ENCODE assay signal across 15 cellular contexts in the genomic region with DNA sequence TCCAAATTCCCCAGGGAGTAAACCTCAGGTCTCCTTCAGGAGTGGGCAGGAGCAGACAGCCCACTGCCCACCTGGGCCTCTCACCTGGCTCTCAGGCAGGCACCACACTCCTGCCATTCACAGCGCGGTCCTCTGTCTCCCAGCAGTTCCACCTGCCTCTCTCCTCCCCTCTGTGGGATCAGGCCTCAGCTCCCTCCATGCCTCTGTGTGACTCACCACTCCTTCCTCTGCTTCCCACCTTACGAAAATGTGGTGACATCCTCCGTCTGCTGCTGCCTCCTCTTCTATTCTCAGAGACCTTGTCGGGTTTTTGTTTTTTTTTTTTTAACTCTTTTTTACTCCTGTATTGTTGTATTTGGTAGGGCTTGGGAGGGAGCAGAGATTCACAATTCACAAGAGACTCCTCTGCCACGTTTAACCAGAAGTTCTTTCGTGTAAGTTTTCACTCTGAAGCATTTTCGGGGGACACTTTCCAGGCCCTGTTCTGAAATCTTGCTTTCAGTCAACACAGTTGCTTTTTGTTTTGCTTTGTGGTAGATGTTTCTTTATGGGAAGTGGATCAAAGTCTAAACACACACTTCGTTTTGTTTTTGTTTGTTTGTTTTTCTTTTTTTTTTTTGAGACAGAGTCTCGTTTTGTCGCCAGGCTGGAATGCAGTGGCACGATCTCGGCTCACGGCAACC. TPM values are rescaled to one million over a fixed set of nuclear protein-coding genes. Genes with fewer than 3 reads are reported as not detected.
DNase-seq lines count a peak whose midpoint lies in the region; ATAC-seq and TF ChIP-seq lines count a peak whose summit lies in the region.
"Had no signal": no experiment of that assay in that cellular context is flagged by ENCODE, and none has a peak within 500 bp of the region (broad histone marks: within the 10 kb centered on the region; RNA-seq: fewer than 3 reads in every experiment).

No MANE protein-coding gene starts in this region.

- peak overlapping the region; percentile 0 for H3K27ac Mint-ChIP-seq in activated naive CD8-positive, alpha-beta T cell treated with anti-CD3 and anti-CD28 coated beads for 36 hours

- H3K36me3 Mint-ChIP-seq in activated naive CD8-positive, alpha-beta T cell treated with anti-CD3 and anti-CD28 coated beads for 36 hours: no peaks in the 10 kb centered on the region
- H3K36me3 Mint-ChIP-seq: CD4-positive, alpha-beta memory T cell; naive thymus-derived CD4-positive, alpha-beta T cell had no signal

- H3K27ac ChIP-seq in HEK293 (ENCODE audit: extremely low read depth, low read depth, low read length) (no peak overlapping the region), hepatocyte (no peak overlapping the region)
- H3K27ac ChIP-seq: colonic mucosa, gastroesophageal sphincter had no signal

- H3K4me3 Mint-ChIP-seq in activated naive CD8-positive, alpha-beta T cell treated with anti-CD3 and anti-CD28 coated beads for 36 hours: no peak overlapping the region
- H3K4me3 Mint-ChIP-seq: CD4-positive, alpha-beta memory T cell; naive thymus-derived CD4-positive, alpha-beta T cell had no signal

- TF ChIP-seq CTCF in HEK293 (tag by site-specific recombination; IDR thresholded peaks at IDR 0.05) (no peak), hepatocyte (IDR thresholded peaks at IDR 0.05; ENCODE audit: poor library complexity) (no peak)

- DNase-seq in EL: peak; percentile 41
- DNase-seq in activated naive CD8-positive, alpha-beta T cell treated with anti-CD3 and anti-CD28 coated beads for 36 hours: no peak
- DNase-seq in left lobe of liver (ENCODE audit: low spot score): no peak
- DNase-seq in hepatocyte (ENCODE audit: low spot score): no peak
- DNase-seq in NCI-H187 treated with DMSO at 0.1 percent for 48 hours (lab: John Stamatoyannopoulos, UW): no peak
- no peak for DNase-seq in H4 (ENCODE audit: low spot score)
- DNase-seq: activated effector memory CD4-positive, alpha-beta T cell treated with Interleukin-2 at 50 U/mL for 16 hours; CD4-positive, alpha-beta memory T cell; colonic mucosa; left colon; naive thymus-derived CD4-positive, alpha-beta T cell; WERI-Rb-1 had no signal

- no peaks in the 10 kb centered on the region for H4K20me1 ChIP-seq in hepatocyte (ENCODE audit: insufficient read depth, poor library complexity, severe bottlenecking)

- H3K4me3 ChIP-seq in HEK293 (ENCODE audit: low read depth, low read length) (no peak overlapping the region), hepatocyte (no peak overlapping the region)
- H3K4me3 ChIP-seq: colonic mucosa, gastroesophageal sphincter had no signal

- no peaks in the 10 kb centered on the region for H3K9me2 ChIP-seq in hepatocyte (replicated peaks; ENCODE audit: insufficient read depth)

- WGBS in hepatocyte (ENCODE audit: low lambda C conversion rate, missing lambda C conversion rate): 78% methylated on average over 13 of the region's 14 CpGs

- no peaks in the 10 kb centered on the region for H3K9me3 Mint-ChIP-seq in activated naive CD8-positive, alpha-beta T cell treated with anti-CD3 and anti-CD28 coated beads for 36 hours
- H3K9me3 Mint-ChIP-seq: CD4-positive, alpha-beta memory T cell; naive thymus-derived CD4-positive, alpha-beta T cell had no signal

- H3K9me3 ChIP-seq in HEK293 (ENCODE audit: control insufficient read depth, insufficient read depth, low read depth, low read length) (no peaks in the 10 kb centered on the region), hepatocyte (ENCODE audit: low read depth) (no peaks in the 10 kb centered on the region)
- H3K9me3 ChIP-seq: colonic mucosa, gastroesophageal sphincter had no signal

- peak; percentile 36 for ATAC-seq in left lobe of liver
- ATAC-seq: gastroesophageal sphincter; left colon; naive thymus-derived CD4-positive, alpha-beta T cell; sciatic nerve had no signal

- no peak overlapping the region for H3K4me2 ChIP-seq in hepatocyte

- CTCF ChIA-PET in HEK293 (lab: Yijun Ruan, JAX): interaction anchor here (0.6 to 0.7 kb wide), 2 partner anchors 16 to 227 kb away, joined by 3 to 4 read pairs; no protein-coding TSS in a partner anchor

- H3K27me3 Mint-ChIP-seq in activated naive CD8-positive, alpha-beta T cell treated with anti-CD3 and anti-CD28 coated beads for 36 hours: no peaks in the 10 kb centered on the region
- H3K27me3 Mint-ChIP-seq: CD4-positive, alpha-beta memory T cell had no signal

- H2AFZ ChIP-seq in hepatocyte: no peak overlapping the region

- H3K4me1 ChIP-seq in HEK293 (ENCODE audit: control insufficient read depth, insufficient read depth, low read length) (no peaks in the 10 kb centered on the region), hepatocyte (ENCODE audit: insufficient read depth) (peaks cover 24% of the 10 kb centered on the region)

- POLR2A ChIA-PET in HEK293 (lab: Yijun Ruan, JAX): no interaction called here

- no peaks in the 10 kb centered on the region for H3K79me2 ChIP-seq in hepatocyte

- H3K27me3 ChIP-seq in hepatocyte: no peaks in the 10 kb centered on the region
- H3K27me3 ChIP-seq: colonic mucosa, gastroesophageal sphincter had no signal

- no peaks in the 10 kb centered on the region for H3K36me3 ChIP-seq in HEK293 (ENCODE audit: control insufficient read depth in 2 of 2, insufficient read depth in 1 of 2, low read length in 2 of 2)
- no peaks in the 10 kb centered on the region for H3K36me3 ChIP-seq in hepatocyte (replicated peaks; ENCODE audit: insufficient read depth, low read depth)
- H3K36me3 ChIP-seq: colonic mucosa, gastroesophageal sphincter, WERI-Rb-1 had no signal

- H3K4me1 Mint-ChIP-seq in activated naive CD8-positive, alpha-beta T cell treated with anti-CD3 and anti-CD28 coated beads for 36 hours: peaks cover 31% of the 10 kb centered on the region

TF ChIP-seq in HEK293, 187 proteins besides CTCF, POLR2A, EP300 and RAD21 (continues in another document):
- peak; percentile 74 for TF ChIP-seq ZNF341 (tag by site-specific recombination; IDR thresholded peaks at IDR 0.05; ENCODE audit: low read depth)
- TF ChIP-seq ZNF10 (tag by site-specific recombination; IDR thresholded peaks at IDR 0.05): no peak
- TF ChIP-seq ZNF629 (tag by site-specific recombination; IDR thresholded peaks at IDR 0.05): no peak
- TF ChIP-seq ZNF768 (tag by site-specific recombination; IDR thresholded peaks at IDR 0.05): no peak
- TF ChIP-seq ZNF423 (tag by site-specific recombination; IDR thresholded peaks at IDR 0.05): no peak
- TF ChIP-seq ZFHX2 (tag by site-specific recombination; conservative IDR thresholded peaks at IDR 0.05): no peak
- TF ChIP-seq ZNF214 (tag by site-specific recombination; IDR thresholded peaks at IDR 0.05; ENCODE audit: borderline replicate concordance): no peak
- no peak for TF ChIP-seq KLF10 (tag by site-specific recombination; IDR thresholded peaks at IDR 0.05)
- TF ChIP-seq, protein P1, sequence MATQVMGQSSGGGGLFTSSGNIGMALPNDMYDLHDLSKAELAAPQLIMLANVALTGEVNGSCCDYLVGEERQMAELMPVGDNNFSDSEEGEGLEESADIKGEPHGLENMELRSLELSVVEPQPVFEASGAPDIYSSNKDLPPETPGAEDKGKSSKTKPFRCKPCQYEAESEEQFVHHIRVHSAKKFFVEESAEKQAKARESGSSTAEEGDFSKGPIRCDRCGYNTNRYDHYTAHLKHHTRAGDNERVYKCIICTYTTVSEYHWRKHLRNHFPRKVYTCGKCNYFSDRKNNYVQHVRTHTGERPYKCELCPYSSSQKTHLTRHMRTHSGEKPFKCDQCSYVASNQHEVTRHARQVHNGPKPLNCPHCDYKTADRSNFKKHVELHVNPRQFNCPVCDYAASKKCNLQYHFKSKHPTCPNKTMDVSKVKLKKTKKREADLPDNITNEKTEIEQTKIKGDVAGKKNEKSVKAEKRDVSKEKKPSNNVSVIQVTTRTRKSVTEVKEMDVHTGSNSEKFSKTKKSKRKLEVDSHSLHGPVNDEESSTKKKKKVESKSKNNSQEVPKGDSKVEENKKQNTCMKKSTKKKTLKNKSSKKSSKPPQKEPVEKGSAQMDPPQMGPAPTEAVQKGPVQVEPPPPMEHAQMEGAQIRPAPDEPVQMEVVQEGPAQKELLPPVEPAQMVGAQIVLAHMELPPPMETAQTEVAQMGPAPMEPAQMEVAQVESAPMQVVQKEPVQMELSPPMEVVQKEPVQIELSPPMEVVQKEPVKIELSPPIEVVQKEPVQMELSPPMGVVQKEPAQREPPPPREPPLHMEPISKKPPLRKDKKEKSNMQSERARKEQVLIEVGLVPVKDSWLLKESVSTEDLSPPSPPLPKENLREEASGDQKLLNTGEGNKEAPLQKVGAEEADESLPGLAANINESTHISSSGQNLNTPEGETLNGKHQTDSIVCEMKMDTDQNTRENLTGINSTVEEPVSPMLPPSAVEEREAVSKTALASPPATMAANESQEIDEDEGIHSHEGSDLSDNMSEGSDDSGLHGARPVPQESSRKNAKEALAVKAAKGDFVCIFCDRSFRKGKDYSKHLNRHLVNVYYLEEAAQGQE (tag by site-specific recombination; IDR thresholded peaks at IDR 0.05): no peak
- no peak for TF ChIP-seq KLF16 (tag by site-specific recombination; IDR thresholded peaks at IDR 0.05)
- TF ChIP-seq ZNF514 (tag by site-specific recombination; IDR thresholded peaks at IDR 0.05): no peak
- TF ChIP-seq, protein P2, sequence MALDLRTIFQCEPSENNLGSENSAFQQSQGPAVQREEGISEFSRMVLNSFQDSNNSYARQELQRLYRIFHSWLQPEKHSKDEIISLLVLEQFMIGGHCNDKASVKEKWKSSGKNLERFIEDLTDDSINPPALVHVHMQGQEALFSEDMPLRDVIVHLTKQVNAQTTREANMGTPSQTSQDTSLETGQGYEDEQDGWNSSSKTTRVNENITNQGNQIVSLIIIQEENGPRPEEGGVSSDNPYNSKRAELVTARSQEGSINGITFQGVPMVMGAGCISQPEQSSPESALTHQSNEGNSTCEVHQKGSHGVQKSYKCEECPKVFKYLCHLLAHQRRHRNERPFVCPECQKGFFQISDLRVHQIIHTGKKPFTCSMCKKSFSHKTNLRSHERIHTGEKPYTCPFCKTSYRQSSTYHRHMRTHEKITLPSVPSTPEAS (tag by site-specific recombination; IDR thresholded peaks at IDR 0.05): no peak
- TF ChIP-seq ZNF169 (tag by site-specific recombination; IDR thresholded peaks at IDR 0.05): no peak
- no peak for TF ChIP-seq ZNF48 (tag by site-specific recombination; IDR thresholded peaks at IDR 0.05)

RNA-seq across cellular contexts. Expression of a gene that starts 21.1 kb away (rescaled TPM):
- 10 to 100 TPM; 42.6 to 44.5 TPM for total RNA-seq in activated naive CD8-positive, alpha-beta T cell treated with anti-CD3 and anti-CD28 coated beads for 36 hours
- total RNA-seq in left lobe of liver (9.9 TPM), hepatocyte (24.1 and 34.4 TPM in 2 replicates)
- polyA plus RNA-seq in hepatocyte: 29.9 and 30.0 TPM in 2 replicates
- total RNA-seq in H4 (2014; rRNA removed; shearing (Covaris generic)): 83.0 and 87.8 TPM in 2 replicates
